1 cellular context compared by ENCODE assay signal in the genomic region with DNA sequence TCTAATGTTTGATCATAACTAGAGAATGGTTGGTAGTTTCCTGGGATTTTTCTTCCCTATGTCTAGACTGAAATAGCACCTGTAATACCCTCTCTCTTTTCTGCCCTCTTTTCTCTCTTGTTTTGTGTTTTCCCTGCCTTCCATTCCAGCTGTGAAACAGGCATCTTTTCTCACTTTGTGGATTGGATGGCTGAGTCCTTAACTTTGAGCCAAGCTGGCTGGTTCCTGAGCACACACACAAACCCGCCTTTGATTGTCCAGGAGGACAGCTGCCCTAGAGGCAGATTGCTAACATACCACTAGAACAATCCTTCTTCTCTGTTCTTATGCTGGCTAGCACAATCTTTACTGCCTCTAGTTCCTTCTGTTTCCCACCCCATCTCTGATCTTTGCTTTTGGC.
TF ChIP-seq lines count a peak whose summit lies in the region.

No MANE protein-coding gene starts in this region.

TF ChIP-seq in SK-N-SH, 30 proteins besides CTCF, POLR2A, EP300 and RAD21 (continued from another document):
- TF ChIP-seq REST (IDR thresholded peaks at IDR 0.05; ENCODE audit: low read depth, low read length) (no peak), FOXM1 (IDR thresholded peaks at IDR 0.05; ENCODE audit: low read depth) (no peak), TCF12 (IDR thresholded peaks at IDR 0.05) (no peak), RXRA (IDR thresholded peaks at IDR 0.05; ENCODE audit: borderline replicate concordance, low read depth) (no peak), MAX (IDR thresholded peaks at IDR 0.05; ENCODE audit: low read depth) (no peak), POLR2AphosphoS5 (IDR thresholded peaks at IDR 0.05; ENCODE audit: low read depth, low read length) (no peak), MXI1 (IDR thresholded peaks at IDR 0.05; ENCODE audit: low read depth, low read length) (no peak)
